9 cellular contexts compared by ENCODE assay signal in genomic region chr17:75688209-75688771, GRCh38. TPM values are rescaled to one million over a fixed set of nuclear protein-coding genes. Genes with fewer than 3 reads are reported as not detected.
DNase-seq lines count a peak whose midpoint lies in the region; ATAC-seq and TF ChIP-seq lines count a peak whose summit lies in the region.
"Had no signal": no experiment of that assay in that cellular context is flagged by ENCODE, and none has a peak within 500 bp of the region (broad histone marks: within the 10 kb centered on the region; RNA-seq: fewer than 3 reads in every experiment).

No MANE protein-coding gene starts in this region.

- intact Hi-C loops in activated CD4-positive, alpha-beta T cell treated with anti-CD3 and anti-CD28 coated beads, Interleukin-2, amount 10 ng/mL, durations not matched to agents 24 days and 14 days (cut with micrococcal nuclease): no loop called here

- peak overlapping the region; percentile 74 for H3K27ac Mint-ChIP-seq in activated CD4-positive, alpha-beta T cell treated with anti-CD3 and anti-CD28 coated beads, Interleukin-2, amount 10 ng/mL, durations not matched to agents 24 days and 14 days
- H3K27ac Mint-ChIP-seq in activated T-helper 17 cell treated with anti-CD3 and anti-CD28 coated beads, Interleukin-2, amount 50 U/mL, for 72 hours: peak overlapping the region; percentile 75

- H3K4me1 Mint-ChIP-seq in activated CD4-positive, alpha-beta T cell treated with anti-CD3 and anti-CD28 coated beads, Interleukin-2, amount 10 ng/mL, durations not matched to agents 24 days and 14 days: peaks cover 57% of the 10 kb centered on the region
- peaks cover 33% of the 10 kb centered on the region for H3K4me1 Mint-ChIP-seq in activated T-helper 17 cell treated with anti-CD3 and anti-CD28 coated beads, Interleukin-2, amount 50 U/mL, for 72 hours

- H3K4me3 Mint-ChIP-seq in activated CD4-positive, alpha-beta T cell treated with anti-CD3 and anti-CD28 coated beads, Interleukin-2, amount 10 ng/mL, durations not matched to agents 24 days and 14 days: peak overlapping the region; percentile 51
- no peak overlapping the region for H3K4me3 Mint-ChIP-seq in activated T-helper 17 cell treated with anti-CD3 and anti-CD28 coated beads, Interleukin-2, amount 50 U/mL, for 72 hours

- H3K27me3 ChIP-seq in brain microvascular endothelial cell (replicated peaks): no peaks in the 10 kb centered on the region
- H3K27me3 ChIP-seq: SJSA1 had no signal

- ATAC-seq in activated T-helper 17 cell treated with anti-CD3 and anti-CD28 coated beads, Interleukin-2, amount 50 U/mL, for 72 hours (replicated peaks): no peak
- ATAC-seq in HG03342 (IDR thresholded peaks at IDR 0.05; ENCODE audit: unreplicated experiment): no peak

- H3K36me3 Mint-ChIP-seq in activated CD4-positive, alpha-beta T cell treated with anti-CD3 and anti-CD28 coated beads, Interleukin-2, amount 10 ng/mL, durations not matched to agents 24 days and 14 days (ENCODE audit: low read depth): peaks cover 32% of the 10 kb centered on the region
- H3K36me3 Mint-ChIP-seq in activated T-helper 17 cell treated with anti-CD3 and anti-CD28 coated beads, Interleukin-2, amount 50 U/mL, for 72 hours (ENCODE audit: low read depth): peaks cover 71% of the 10 kb centered on the region

- H3K4me3 ChIP-seq in brain microvascular endothelial cell (ENCODE audit: low read depth, low read length): no peak overlapping the region
- H3K4me3 ChIP-seq: SJSA1 had no signal

- no peak overlapping the region for H3K27ac ChIP-seq in brain microvascular endothelial cell
- H3K27ac ChIP-seq: SJSA1 had no signal

- TF ChIP-seq CTCF in brain microvascular endothelial cell (IDR thresholded peaks at IDR 0.05; ENCODE audit: low read depth, low read length, missing control alignments): no peak

- H3K9me3 Mint-ChIP-seq in activated CD4-positive, alpha-beta T cell treated with anti-CD3 and anti-CD28 coated beads, Interleukin-2, amount 10 ng/mL, durations not matched to agents 24 days and 14 days: no peaks in the 10 kb centered on the region
- no peaks in the 10 kb centered on the region for H3K9me3 Mint-ChIP-seq in activated T-helper 17 cell treated with anti-CD3 and anti-CD28 coated beads, Interleukin-2, amount 50 U/mL, for 72 hours

- peaks cover 7% of the 10 kb centered on the region for H3K36me3 ChIP-seq in brain microvascular endothelial cell (replicated peaks)

- H3K27me3 Mint-ChIP-seq in activated CD4-positive, alpha-beta T cell treated with anti-CD3 and anti-CD28 coated beads, Interleukin-2, amount 10 ng/mL, durations not matched to agents 24 days and 14 days: no peaks in the 10 kb centered on the region
- H3K27me3 Mint-ChIP-seq in activated T-helper 17 cell treated with anti-CD3 and anti-CD28 coated beads, Interleukin-2, amount 50 U/mL, for 72 hours: no peaks in the 10 kb centered on the region

- in situ Hi-C loops in brain microvascular endothelial cell (cut with HindIII; ENCODE audit: low pct_ligation_motif_present, low sequenced_read_pairs): no loop called here

- DNase-seq in activated CD4-positive, alpha-beta T cell treated with anti-CD3 and anti-CD28 coated beads, Interleukin-2, amount 10 ng/mL, durations not matched to agents 24 days and 14 days: no peak
- DNase-seq in activated CD4-positive, alpha-beta T cell treated with anti-CD3 and anti-CD28 coated beads, Interleukin-2, amount 50 U/mL, for 48 hours: no peak
- DNase-seq in iris pigment epithelial cell (ENCODE audit: low read depth): peak; percentile 94
- peak; percentile 34 for DNase-seq in superior temporal gyrus (ENCODE audit: extremely low spot score)
- DNase-seq in brain microvascular endothelial cell: no peak
- DNase-seq in stimulated activated CD4-positive, alpha-beta T cell treated with anti-CD3 and anti-CD28 coated beads, Interleukin-1b, Interleukin-23, amount 100 ng/mL, for 48 hours: no peak

RNA-seq across cellular contexts. Expression of gene SAP30BP, which starts 21.2 kb away (rescaled TPM):
- total RNA-seq in activated CD4-positive, alpha-beta T cell treated with anti-CD3 and anti-CD28 coated beads, Interleukin-2, amount 10 ng/mL, durations not matched to agents 24 days and 14 days: 109 and 115 TPM in 2 replicates
- 10 to 100 TPM; 68.1 to 90.0 TPM for total RNA-seq in activated T-helper 17 cell treated with anti-CD3 and anti-CD28 coated beads, Interleukin-2, amount 50 U/mL, for 72 hours

RNA-seq across cellular contexts. Expression of gene RECQL5, which starts 21.3 kb away (rescaled TPM):
- 34.2 and 34.4 TPM in 2 replicates for total RNA-seq in activated CD4-positive, alpha-beta T cell treated with anti-CD3 and anti-CD28 coated beads, Interleukin-2, amount 10 ng/mL, durations not matched to agents 24 days and 14 days
- total RNA-seq in activated T-helper 17 cell treated with anti-CD3 and anti-CD28 coated beads, Interleukin-2, amount 50 U/mL, for 72 hours: 10 to 100 TPM; 29.7 to 35.6 TPM

RNA-seq across cellular contexts. Expression of gene ITGB4, which starts 33.0 kb away (rescaled TPM):
- 0.71 and 1.8 TPM in 2 replicates for total RNA-seq in activated CD4-positive, alpha-beta T cell treated with anti-CD3 and anti-CD28 coated beads, Interleukin-2, amount 10 ng/mL, durations not matched to agents 24 days and 14 days
- 1 to 10 TPM in 1 of 2 donors, under 1 TPM in 1; 0.54 to 1.2 TPM for total RNA-seq in activated T-helper 17 cell treated with anti-CD3 and anti-CD28 coated beads, Interleukin-2, amount 50 U/mL, for 72 hours
- total RNA-seq: SJSA1 had no signal

RNA-seq across cellular contexts. Expression of gene SMIM5, which starts 55.1 kb away (rescaled TPM):
- total RNA-seq in activated CD4-positive, alpha-beta T cell treated with anti-CD3 and anti-CD28 coated beads, Interleukin-2, amount 10 ng/mL, durations not matched to agents 24 days and 14 days: 0.14 and 0.38 TPM in 2 replicates
- under 1 TPM in 1 of 2 donors, not detected in 1; 0.21 TPM for total RNA-seq in activated T-helper 17 cell treated with anti-CD3 and anti-CD28 coated beads, Interleukin-2, amount 50 U/mL, for 72 hours

Comparison
In these comparisons a context has a peak if more than half of its experiments do, and no peak if none do; other contexts are left out.
1. DNase-seq: peak in iris pigment epithelial cell (single experiment) and superior temporal gyrus (single experiment); none in activated CD4-positive, alpha-beta T cell treated with anti-CD3 and anti-CD28 coated beads, Interleukin-2, amount 10 ng/mL, durations not matched to agents 24 days and 14 days (single experiment), activated CD4-positive, alpha-beta T cell treated with anti-CD3 and anti-CD28 coated beads, Interleukin-2, amount 50 U/mL, for 48 hours (0 of 2), brain microvascular endothelial cell (single experiment) and stimulated activated CD4-positive, alpha-beta T cell treated with anti-CD3 and anti-CD28 coated beads, Interleukin-1b, Interleukin-23, amount 100 ng/mL, for 48 hours (single experiment).